26 cellular contexts compared by ENCODE assay signal in the genomic region with DNA sequence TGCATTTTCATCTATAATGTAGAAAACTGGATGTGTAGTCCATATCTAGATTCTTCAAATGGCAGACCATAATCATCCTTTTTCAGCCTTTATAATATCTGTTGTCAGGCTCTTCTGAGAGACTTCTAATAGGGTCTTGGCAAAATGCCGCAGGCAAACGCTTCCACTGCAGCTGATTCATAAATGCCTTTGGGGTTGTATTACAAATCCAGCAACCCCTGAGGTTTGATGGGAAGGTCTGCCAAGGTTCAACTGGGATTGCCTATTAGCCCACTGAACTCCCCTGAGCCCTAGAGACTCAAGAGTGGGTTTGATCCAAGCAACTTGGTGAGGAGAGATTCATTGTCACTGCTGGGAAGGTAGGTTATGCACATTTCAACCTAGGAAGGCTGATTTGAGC.
"Had no signal": no experiment of that assay in that cellular context is flagged by ENCODE, and none has a peak within 500 bp of the region (broad histone marks: within the 10 kb centered on the region; RNA-seq: fewer than 3 reads in every experiment).

No MANE protein-coding gene starts in this region.

- H3K27ac ChIP-seq: cardiac muscle cell, PC-9, VCaP had no signal

- H3K4me1 Mint-ChIP-seq: activated CD4-positive, alpha-beta T cell treated with anti-CD3 and anti-CD28 coated beads, Interleukin-2, amount 10 ng/mL, durations not matched to agents 7 days and 5 days; activated naive CD4-positive, alpha-beta T cell treated with anti-CD3 and anti-CD28 coated beads, Interleukin-2, amount 10 ng/mL, durations not matched to agents 7 days and 5 days; activated naive CD8-positive, alpha-beta T cell treated with anti-CD3 and anti-CD28 coated beads for 36 hours; activated T-helper 17 cell treated with anti-CD3 and anti-CD28 coated beads, Interleukin-2, amount 50 U/mL, for 72 hours; brain; T-cell had no signal

- H3K4me3 ChIP-seq: cardiac muscle cell, PC-9 had no signal

- H3K36me3 ChIP-seq: cardiac muscle cell had no signal

- H3K27me3 Mint-ChIP-seq: activated CD4-positive, alpha-beta memory T cell treated with anti-CD3 and anti-CD28 coated beads for 36 hours; activated CD4-positive, alpha-beta T cell treated with anti-CD3 and anti-CD28 coated beads, Interleukin-2, amount 10 ng/mL, durations not matched to agents 7 days and 5 days; activated naive CD4-positive, alpha-beta T cell treated with anti-CD3 and anti-CD28 coated beads, Interleukin-2, amount 10 ng/mL, durations not matched to agents 7 days and 5 days; activated naive CD8-positive, alpha-beta T cell treated with anti-CD3 and anti-CD28 coated beads for 36 hours; activated T-helper 17 cell treated with anti-CD3 and anti-CD28 coated beads, Interleukin-2, amount 50 U/mL, for 72 hours; brain; T-cell had no signal

- DNase-seq: activated CD4-positive, alpha-beta memory T cell treated with anti-CD3 and anti-CD28 coated beads for 36 hours; activated CD4-positive, alpha-beta T cell treated with anti-CD3 and anti-CD28 coated beads, Interleukin-2, amount 10 ng/mL, durations not matched to agents 7 days and 5 days; activated CD4-positive, CD25-positive, alpha-beta regulatory T cell; activated gamma-delta T cell; activated naive CD4-positive, alpha-beta T cell treated with anti-CD3 and anti-CD28 coated beads, Interleukin-2, amount 10 ng/mL, durations not matched to agents 7 days and 5 days; activated naive CD8-positive, alpha-beta T cell treated with anti-CD3 and anti-CD28 coated beads for 36 hours; activated T-cell treated with anti-CD3 and anti-CD28 coated beads for 4 hours; activated T-cell treated with anti-CD3 and anti-CD28 coated beads, Interleukin-2, amount 50 U/mL, for 48 hours; IMR-90; Kasumi-1; KBM-7; NCI-H1105; NCI-H1436 treated with DMSO at 0.1 percent for 48 hours; NCI-H187; NCI-H2171; NCI-H226; NCI-H510A treated with DMSO at 0.1 percent for 48 hours; NCI-H69; PC-9; SHP77 treated with DMSO at 0.1 percent for 48 hours; T-cell; T-helper 2 cell had no signal

- ATAC-seq: activated T-helper 17 cell treated with anti-CD3 and anti-CD28 coated beads, Interleukin-2, amount 50 U/mL, for 72 hours; T-cell had no signal

- H3K27me3 ChIP-seq: cardiac muscle cell had no signal

- H3K36me3 Mint-ChIP-seq: activated CD4-positive, alpha-beta memory T cell treated with anti-CD3 and anti-CD28 coated beads for 36 hours; activated naive CD4-positive, alpha-beta T cell treated with anti-CD3 and anti-CD28 coated beads, Interleukin-2, amount 10 ng/mL, durations not matched to agents 7 days and 5 days; activated naive CD8-positive, alpha-beta T cell treated with anti-CD3 and anti-CD28 coated beads for 36 hours; T-cell had no signal

- H3K4me3 Mint-ChIP-seq: activated CD4-positive, alpha-beta memory T cell treated with anti-CD3 and anti-CD28 coated beads for 36 hours; activated CD4-positive, alpha-beta T cell treated with anti-CD3 and anti-CD28 coated beads, Interleukin-2, amount 10 ng/mL, durations not matched to agents 7 days and 5 days; activated naive CD4-positive, alpha-beta T cell treated with anti-CD3 and anti-CD28 coated beads, Interleukin-2, amount 10 ng/mL, durations not matched to agents 7 days and 5 days; activated naive CD8-positive, alpha-beta T cell treated with anti-CD3 and anti-CD28 coated beads for 36 hours; activated T-helper 17 cell treated with anti-CD3 and anti-CD28 coated beads, Interleukin-2, amount 50 U/mL, for 72 hours; brain; T-cell had no signal

- H3K27ac Mint-ChIP-seq: activated CD4-positive, alpha-beta memory T cell treated with anti-CD3 and anti-CD28 coated beads for 36 hours; activated CD4-positive, alpha-beta T cell treated with anti-CD3 and anti-CD28 coated beads, Interleukin-2, amount 10 ng/mL, durations not matched to agents 7 days and 5 days; activated naive CD4-positive, alpha-beta T cell treated with anti-CD3 and anti-CD28 coated beads, Interleukin-2, amount 10 ng/mL, durations not matched to agents 7 days and 5 days; activated naive CD8-positive, alpha-beta T cell treated with anti-CD3 and anti-CD28 coated beads for 36 hours; activated T-helper 17 cell treated with anti-CD3 and anti-CD28 coated beads, Interleukin-2, amount 50 U/mL, for 72 hours; brain; T-cell had no signal
